ENCODE assay signal across 9 cellular contexts in genomic region chr13:101624981-101625380, GRCh38.
DNase-seq lines count a peak whose midpoint lies in the region; ATAC-seq lines count a peak whose summit lies in the region.
"Had no signal": no experiment of that assay in that cellular context is flagged by ENCODE, and none has a peak within 500 bp of the region (broad histone marks: within the 10 kb centered on the region; RNA-seq: fewer than 3 reads in every experiment).

No MANE protein-coding gene starts in this region.

- peaks cover 2% of the 10 kb centered on the region for H3K36me3 Mint-ChIP-seq in activated CD8-positive, alpha-beta memory T cell treated with anti-CD3 and anti-CD28 coated beads, Interleukin-2, amount 10 ng/mL, durations not matched to agents 7 days and 5 days
- H3K36me3 Mint-ChIP-seq in activated naive CD8-positive, alpha-beta T cell treated with anti-CD3 and anti-CD28 coated beads, Interleukin-2, amount 50 U/mL, for 24 hours (ENCODE audit: low read depth): peaks cover 2% of the 10 kb centered on the region
- no peaks in the 10 kb centered on the region for H3K36me3 Mint-ChIP-seq in stimulated activated memory B cell treated with anti-CD40 and anti-IgM and Interleukin-4, amounts not matched to agents 10 μg/mL and 1 μg/mL and 100 μg/mL, for 72 hours

- peak; percentile 46 for DNase-seq in activated CD8-positive, alpha-beta memory T cell treated with anti-CD3 and anti-CD28 coated beads, Interleukin-2, amount 10 ng/mL, durations not matched to agents 7 days and 5 days
- no peak for DNase-seq in activated CD8-positive, alpha-beta memory T cell treated with anti-CD3 and anti-CD28 coated beads, Interleukin-2, amount 50 U/mL, for 4 hours
- peak; percentile 93 for DNase-seq in NCI-H1417 treated with DMSO at 0.1 percent for 48 hours (lab: John Stamatoyannopoulos, UW)
- DNase-seq in activated naive CD8-positive, alpha-beta T cell treated with anti-CD3 and anti-CD28 coated beads, Interleukin-2, amount 50 U/mL, for 24 hours: no peak
- no peak for DNase-seq in amygdala (lab: John Stamatoyannopoulos, UW)
- no peak for DNase-seq in T-helper 9 cell
- DNase-seq: activated T-cell treated with anti-CD3 and anti-CD28 coated beads, Interleukin-2, amount 50 U/mL, for 48 hours had no signal

- peaks cover 47% of the 10 kb centered on the region for H3K4me1 Mint-ChIP-seq in activated CD8-positive, alpha-beta memory T cell treated with anti-CD3 and anti-CD28 coated beads, Interleukin-2, amount 10 ng/mL, durations not matched to agents 7 days and 5 days
- H3K4me1 Mint-ChIP-seq in activated naive CD8-positive, alpha-beta T cell treated with anti-CD3 and anti-CD28 coated beads, Interleukin-2, amount 50 U/mL, for 24 hours: peaks cover 50% of the 10 kb centered on the region
- peaks cover 32% of the 10 kb centered on the region for H3K4me1 Mint-ChIP-seq in stimulated activated memory B cell treated with anti-CD40 and anti-IgM and Interleukin-4, amounts not matched to agents 10 μg/mL and 1 μg/mL and 100 μg/mL, for 72 hours

- peak overlapping the region; percentile 81 for H3K27ac Mint-ChIP-seq in activated CD8-positive, alpha-beta memory T cell treated with anti-CD3 and anti-CD28 coated beads, Interleukin-2, amount 10 ng/mL, durations not matched to agents 7 days and 5 days
- H3K27ac Mint-ChIP-seq in activated naive CD8-positive, alpha-beta T cell treated with anti-CD3 and anti-CD28 coated beads, Interleukin-2, amount 50 U/mL, for 24 hours: no peak overlapping the region
- peak overlapping the region; percentile 74 for H3K27ac Mint-ChIP-seq in stimulated activated memory B cell treated with anti-CD40 and anti-IgM and Interleukin-4, amounts not matched to agents 10 μg/mL and 1 μg/mL and 100 μg/mL, for 72 hours

- no peaks in the 10 kb centered on the region for H3K9me3 Mint-ChIP-seq in activated CD8-positive, alpha-beta memory T cell treated with anti-CD3 and anti-CD28 coated beads, Interleukin-2, amount 10 ng/mL, durations not matched to agents 7 days and 5 days (ENCODE audit: low read depth)
- peaks cover 4% of the 10 kb centered on the region for H3K9me3 Mint-ChIP-seq in activated naive CD8-positive, alpha-beta T cell treated with anti-CD3 and anti-CD28 coated beads, Interleukin-2, amount 50 U/mL, for 24 hours
- no peaks in the 10 kb centered on the region for H3K9me3 Mint-ChIP-seq in stimulated activated memory B cell treated with anti-CD40 and anti-IgM and Interleukin-4, amounts not matched to agents 10 μg/mL and 1 μg/mL and 100 μg/mL, for 72 hours

- CTCF ChIA-PET in activated CD8-positive, alpha-beta memory T cell treated with anti-CD3 and anti-CD28 coated beads, Interleukin-2, amount 10 ng/mL, durations not matched to agents 7 days and 5 days (lab: Charles Lee): no interaction called here

- H3K27me3 Mint-ChIP-seq in activated CD8-positive, alpha-beta memory T cell treated with anti-CD3 and anti-CD28 coated beads, Interleukin-2, amount 10 ng/mL, durations not matched to agents 7 days and 5 days: no peaks in the 10 kb centered on the region
- no peaks in the 10 kb centered on the region for H3K27me3 Mint-ChIP-seq in activated naive CD8-positive, alpha-beta T cell treated with anti-CD3 and anti-CD28 coated beads, Interleukin-2, amount 50 U/mL, for 24 hours
- no peaks in the 10 kb centered on the region for H3K27me3 Mint-ChIP-seq in stimulated activated memory B cell treated with anti-CD40 and anti-IgM and Interleukin-4, amounts not matched to agents 10 μg/mL and 1 μg/mL and 100 μg/mL, for 72 hours

- ATAC-seq in activated CD8-positive, alpha-beta memory T cell treated with anti-CD3 and anti-CD28 coated beads, Interleukin-2, amount 10 ng/mL, durations not matched to agents 7 days and 5 days: peak; percentile 27
- ATAC-seq in activated naive CD8-positive, alpha-beta T cell treated with anti-CD3 and anti-CD28 coated beads, Interleukin-2, amount 50 U/mL, for 24 hours: peak; percentile 18
- no peak for ATAC-seq in stimulated activated memory B cell treated with anti-CD40 and anti-IgM and Interleukin-4, amounts not matched to agents 10 μg/mL and 1 μg/mL and 100 μg/mL, for 72 hours
- no peak for ATAC-seq in GM21737 (IDR thresholded peaks at IDR 0.05; ENCODE audit: unreplicated experiment)

- no peak overlapping the region for H3K4me3 Mint-ChIP-seq in activated CD8-positive, alpha-beta memory T cell treated with anti-CD3 and anti-CD28 coated beads, Interleukin-2, amount 10 ng/mL, durations not matched to agents 7 days and 5 days
- H3K4me3 Mint-ChIP-seq in activated naive CD8-positive, alpha-beta T cell treated with anti-CD3 and anti-CD28 coated beads, Interleukin-2, amount 50 U/mL, for 24 hours: no peak overlapping the region
- H3K4me3 Mint-ChIP-seq in stimulated activated memory B cell treated with anti-CD40 and anti-IgM and Interleukin-4, amounts not matched to agents 10 μg/mL and 1 μg/mL and 100 μg/mL, for 72 hours: no peak overlapping the region

Comparison
In these comparisons a context has a peak if more than half of its experiments do, and no peak if none do; other contexts are left out.
1. DNase-seq: peak in activated CD8-positive, alpha-beta memory T cell treated with anti-CD3 and anti-CD28 coated beads, Interleukin-2, amount 10 ng/mL, durations not matched to agents 7 days and 5 days (single experiment) and NCI-H1417 treated with DMSO at 0.1 percent for 48 hours (single experiment); none in activated CD8-positive, alpha-beta memory T cell treated with anti-CD3 and anti-CD28 coated beads, Interleukin-2, amount 50 U/mL, for 4 hours (single experiment), activated naive CD8-positive, alpha-beta T cell treated with anti-CD3 and anti-CD28 coated beads, Interleukin-2, amount 50 U/mL, for 24 hours (single experiment), amygdala (0 of 56) and T-helper 9 cell (single experiment).
2. ATAC-seq: peak in activated CD8-positive, alpha-beta memory T cell treated with anti-CD3 and anti-CD28 coated beads, Interleukin-2, amount 10 ng/mL, durations not matched to agents 7 days and 5 days (single experiment) and activated naive CD8-positive, alpha-beta T cell treated with anti-CD3 and anti-CD28 coated beads, Interleukin-2, amount 50 U/mL, for 24 hours (single experiment); none in stimulated activated memory B cell treated with anti-CD40 and anti-IgM and Interleukin-4, amounts not matched to agents 10 μg/mL and 1 μg/mL and 100 μg/mL, for 72 hours (single experiment) and GM21737 (single experiment).